29 cellular contexts compared by ENCODE assay signal in the genomic region with DNA sequence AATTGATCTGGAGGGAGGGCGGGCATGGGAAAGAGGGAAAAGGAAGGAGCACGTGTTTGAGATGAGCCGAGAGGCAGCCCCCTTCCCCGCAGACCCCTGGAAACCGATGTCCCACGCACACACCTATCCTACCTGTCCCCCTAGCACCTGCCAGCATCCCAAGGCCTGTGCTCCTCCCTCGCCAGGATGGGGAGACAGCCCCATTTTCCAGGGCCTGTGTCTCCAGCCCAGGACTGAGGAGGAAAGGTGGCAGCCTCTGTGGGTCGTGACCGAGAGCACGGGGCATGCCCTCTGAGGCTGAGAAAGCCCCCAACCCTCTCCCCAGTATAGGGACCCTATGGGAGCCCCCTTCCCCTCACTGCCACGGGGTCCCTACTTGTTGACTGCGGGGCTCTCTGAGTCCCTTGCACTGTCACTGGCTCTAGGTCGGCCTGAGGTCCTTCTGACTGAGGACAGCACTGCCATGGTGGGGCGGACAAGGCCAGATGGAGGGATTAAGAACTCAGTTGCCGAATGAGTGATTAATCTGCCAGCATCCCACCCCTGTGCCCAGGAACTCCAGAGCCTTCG. TPM values are rescaled to one million over a fixed set of nuclear protein-coding genes. Genes with fewer than 3 reads are reported as not detected.
DNase-seq lines count a peak whose midpoint lies in the region; ATAC-seq, FAIRE-seq and TF ChIP-seq lines count a peak whose summit lies in the region.
"Had no signal": no experiment of that assay in that cellular context is flagged by ENCODE, and none has a peak within 500 bp of the region (broad histone marks: within the 10 kb centered on the region; RNA-seq: fewer than 3 reads in every experiment).

No MANE protein-coding gene starts in this region.

- H3K4me3 ChIP-seq in K562 = no peak overlapping the region
- no peak overlapping the region for H3K4me3 ChIP-seq in osteoblast (ENCODE audit: insufficient read depth, low read length)
- H3K4me3 ChIP-seq in upper lobe of right lung = no peak overlapping the region
- H3K4me3 ChIP-seq: HAP-1, MG63, PC-9, SK-N-MC had no signal

- intact Hi-C loops in cardiac septum (cut with DNase I) = no loop called here
- intact Hi-C loops in Right ventricle myocardium inferior (cut with DNase I) = no loop called here
- intact Hi-C loops in K562 (cut with micrococcal nuclease) = no loop called here
- intact Hi-C loops in upper lobe of right lung (cut with DNase I) = no loop called here

- no peak for TF ChIP-seq EP300 in K562 (IDR thresholded peaks at IDR 0.05; ENCODE audit: low read length)

- no peaks in the 10 kb centered on the region for H3K9me1 ChIP-seq in K562 (ENCODE audit: control insufficient read depth, insufficient read depth, low read length)

- CTCF ChIA-PET in K562 (lab: Yijun Ruan, JAX; ENCODE audit: low intra/inter-chr PET ratio) = no interaction called here

- FAIRE-seq in K562 (lab: Jason Lieb, UNC) = no peak
- FAIRE-seq: GM18507 had no signal

- H3K9me3 ChIP-seq in K562 (replicated peaks; ENCODE audit: control insufficient read depth, insufficient read depth, low read depth, low read length) = no peaks in the 10 kb centered on the region
- H3K9me3 ChIP-seq in osteoblast (ENCODE audit: low read depth, low read length) = no peaks in the 10 kb centered on the region
- no peaks in the 10 kb centered on the region for H3K9me3 ChIP-seq in upper lobe of right lung
- H3K9me3 ChIP-seq: HAP-1, MG63 had no signal

- peaks cover 2 to 45% of the 10 kb centered on the region in 2 experiments; a peak in 3 of 5 replicates for H3K27me3 ChIP-seq in K562 (ENCODE audit: control insufficient read depth in 2 of 2, insufficient read depth in 2 of 2, low read length in 2 of 2)
- H3K27me3 ChIP-seq in osteoblast (ENCODE audit: insufficient read depth, low read length) = peaks cover 3% of the 10 kb centered on the region
- H3K27me3 ChIP-seq in upper lobe of right lung = no peaks in the 10 kb centered on the region
- H3K27me3 ChIP-seq: MG63 had no signal

- H3K36me3 ChIP-seq in K562 (ENCODE audit: control insufficient read depth, insufficient read depth, low read length) = no peaks in the 10 kb centered on the region
- H3K36me3 ChIP-seq in osteoblast (ENCODE audit: insufficient read depth, low read length) = no peaks in the 10 kb centered on the region
- H3K36me3 ChIP-seq in upper lobe of right lung = no peaks in the 10 kb centered on the region
- H3K36me3 ChIP-seq: HAP-1, MG63 had no signal

- no peak overlapping the region for H2AFZ ChIP-seq in K562 (ENCODE audit: low read depth, low read length)
- no peak overlapping the region for H2AFZ ChIP-seq in osteoblast (ENCODE audit: low read length)
- H2AFZ ChIP-seq: PC-9 had no signal

- no peaks in the 10 kb centered on the region for H3K79me2 ChIP-seq in K562 (ENCODE audit: control insufficient read depth, insufficient read depth, low read length)
- no peaks in the 10 kb centered on the region for H3K79me2 ChIP-seq in osteoblast (ENCODE audit: insufficient read depth, low read length)

- 3% methylated on average over 7 of the region's 16 CpGs for WGBS in K562 (ENCODE audit: insufficient coverage, low coverage, missing lambda C conversion rate)

- H3K4me1 ChIP-seq in K562 (replicated peaks in 1 of 2; ENCODE audit: control insufficient read depth in 2 of 2, insufficient read depth in 2 of 2, low read length in 2 of 2) (peaks cover 0 to 3% of the 10 kb centered on the region in 2 experiments; a peak in 1 of 5 replicates), osteoblast (ENCODE audit: insufficient read depth, low read length) (no peaks in the 10 kb centered on the region), upper lobe of right lung (no peaks in the 10 kb centered on the region)
- H3K4me1 ChIP-seq: HAP-1 had no signal

- H3K4me2 ChIP-seq in K562 (ENCODE audit: insufficient read depth, low read length) = no peak overlapping the region
- no peak overlapping the region for H3K4me2 ChIP-seq in osteoblast (ENCODE audit: insufficient read depth, low read length)
- H3K4me2 ChIP-seq: PC-9 had no signal

- BruUV-seq in K562 (replicated peaks; lab: Mats Ljungman, UMichigan) = no TSS peak

- no peak for TF ChIP-seq CTCF in K562 (IDR thresholded peaks at IDR 0.05 in 2 of 3, conservative IDR thresholded peaks at IDR 0.05 in 1 of 3; ENCODE audit: insufficient read depth in 2 of 3, low read depth in 1 of 3, low read length in 3 of 3)
- TF ChIP-seq CTCF in osteoblast (IDR thresholded peaks at IDR 0.05; ENCODE audit: extremely low read depth, low read depth, low read length) = no peak
- TF ChIP-seq CTCF in upper lobe of right lung (IDR thresholded peaks at IDR 0.05) = no peak

- no peak for TF ChIP-seq RAD21 in K562 (CRISPR knock-in tag; conservative IDR thresholded peaks at IDR 0.05 in 1 of 2, IDR thresholded peaks at IDR 0.05 in 1 of 2)

- peak; percentile 54 for DNase-seq in cardiac septum (ENCODE audit: low spot score)
- DNase-seq in Right ventricle myocardium inferior (ENCODE audit: missing footprints) = no peak
- DNase-seq in K562 (ENCODE audit: extremely low read depth in 1 of 4, low spot score in 3 of 4) = no peak
- peak; percentile 64 for DNase-seq in osteoblast (ENCODE audit: insufficient read length, low spot score, missing footprints)
- peak; percentile 40 for DNase-seq in upper lobe of right lung
- no peak for DNase-seq in AG08396 (ENCODE audit: low spot score)
- no peak for DNase-seq in dermis blood vessel endothelial cell
- DNase-seq: CD4-positive, alpha-beta memory T cell; COR-L47; DMS53; GOT3; HFFc6; KG1; MG63; NCI-H1105 treated with DMSO at 0.1 percent for 48 hours; NCI-H146; NCI-H1930; NCI-H526; PC-9; RPMI8226; SHP77 treated with DMSO at 0.1 percent for 48 hours had no signal

- in situ Hi-C loops in K562 (cut with MboI) = no loop called here

- H3K9ac ChIP-seq in K562 (ENCODE audit: insufficient read depth in 1 of 2, low read depth in 2 of 2, low read length in 2 of 2) = no peak overlapping the region

- TF ChIP-seq POLR2A in K562 (conservative IDR thresholded peaks at IDR 0.05) = no peak

- POLR2A ChIA-PET in K562 (lab: Yijun Ruan, JAX) = interaction anchor here (1.1 kb wide), 1 partner anchor 20 kb away, joined by 3 read pairs; no protein-coding TSS in a partner anchor

- H3K27ac ChIP-seq in K562 (ENCODE audit: extremely low read depth, low read depth, low read length) = no peak overlapping the region
- H3K27ac ChIP-seq in osteoblast (ENCODE audit: low read depth, low read length) = no peak overlapping the region
- no peak overlapping the region for H3K27ac ChIP-seq in upper lobe of right lung
- H3K27ac ChIP-seq: PC-9, SK-N-MC had no signal

- H4K20me1 ChIP-seq in K562 (replicated peaks; ENCODE audit: control insufficient read depth, insufficient read depth, low read length) = peaks cover 4% of the 10 kb centered on the region; the same call in 1 of the 2 replicates
- H4K20me1 ChIP-seq in osteoblast (ENCODE audit: insufficient read depth, low read length) = no peaks in the 10 kb centered on the region

- ATAC-seq in Right ventricle myocardium inferior (no peak), K562 (peak; percentile 13; the same call in 1 of the 3 replicates), upper lobe of right lung (no peak), GM21381 (IDR thresholded peaks at IDR 0.05; ENCODE audit: unreplicated experiment) (no peak)

TF ChIP-seq in K562, 482 proteins besides CTCF, POLR2A, EP300 and RAD21 (continues in another document):
- TF ChIP-seq GABPB2 (CRISPR knock-in tag; conservative IDR thresholded peaks at IDR 0.05) (no peak), MBD2 (IDR thresholded peaks at IDR 0.05; ENCODE audit: borderline replicate concordance, low read depth) (no peak)
- TF ChIP-seq, protein P1, sequence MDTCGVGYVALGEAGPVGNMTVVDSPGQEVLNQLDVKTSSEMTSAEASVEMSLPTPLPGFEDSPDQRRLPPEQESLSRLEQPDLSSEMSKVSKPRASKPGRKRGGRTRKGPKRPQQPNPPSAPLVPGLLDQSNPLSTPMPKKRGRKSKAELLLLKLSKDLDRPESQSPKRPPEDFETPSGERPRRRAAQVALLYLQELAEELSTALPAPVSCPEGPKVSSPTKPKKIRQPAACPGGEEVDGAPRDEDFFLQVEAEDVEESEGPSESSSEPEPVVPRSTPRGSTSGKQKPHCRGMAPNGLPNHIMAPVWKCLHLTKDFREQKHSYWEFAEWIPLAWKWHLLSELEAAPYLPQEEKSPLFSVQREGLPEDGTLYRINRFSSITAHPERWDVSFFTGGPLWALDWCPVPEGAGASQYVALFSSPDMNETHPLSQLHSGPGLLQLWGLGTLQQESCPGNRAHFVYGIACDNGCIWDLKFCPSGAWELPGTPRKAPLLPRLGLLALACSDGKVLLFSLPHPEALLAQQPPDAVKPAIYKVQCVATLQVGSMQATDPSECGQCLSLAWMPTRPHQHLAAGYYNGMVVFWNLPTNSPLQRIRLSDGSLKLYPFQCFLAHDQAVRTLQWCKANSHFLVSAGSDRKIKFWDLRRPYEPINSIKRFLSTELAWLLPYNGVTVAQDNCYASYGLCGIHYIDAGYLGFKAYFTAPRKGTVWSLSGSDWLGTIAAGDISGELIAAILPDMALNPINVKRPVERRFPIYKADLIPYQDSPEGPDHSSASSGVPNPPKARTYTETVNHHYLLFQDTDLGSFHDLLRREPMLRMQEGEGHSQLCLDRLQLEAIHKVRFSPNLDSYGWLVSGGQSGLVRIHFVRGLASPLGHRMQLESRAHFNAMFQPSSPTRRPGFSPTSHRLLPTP (IDR thresholded peaks at IDR 0.05; ENCODE audit: borderline replicate concordance, extremely low read depth, insufficient read length) = no peak

RNA-seq across cellular contexts. Expression of a gene that starts 26.2 kb away (rescaled TPM):
- total RNA-seq in cardiac septum = 0.57 TPM
- total RNA-seq in Right ventricle myocardium inferior = 0.35 TPM
- not detected in 2 replicates for total RNA-seq in K562 (2011; cell fraction: chromatin; rRNA removed; ENCODE audit: low replicate concordance)
- total RNA-seq in K562 (2011; cell fraction: nucleolus; rRNA removed) = not detected in 2 replicates
- not detected in 2 replicates for total RNA-seq in K562 (2011; cell fraction: nucleoplasm; rRNA removed)
- not detected in 2 replicates for total RNA-seq in K562 (2014; rRNA removed)
- not detected in 2 replicates for total RNA-seq in K562 (2014; rRNA removed; fragmentation: Illumina TruSeq; extraction: Trizol)
- not detected in 2 replicates for total RNA-seq in K562 (2015; rRNA removed; fragmentation: Illumina TruSeq; extraction: Trizol)
- total RNA-seq in K562 (2021) = not detected in 2 replicates
- polyA plus RNA-seq in K562 (2011; rRNA removed) = not detected in 2 replicates
- not detected in 2 replicates for polyA plus RNA-seq in K562 (2011; cell fraction: cytosol; rRNA removed)
- not detected in 2 replicates for polyA plus RNA-seq in K562 (2011; cell fraction: nucleus; rRNA removed)
- polyA plus RNA-seq in K562 (2012) = not detected in 2 replicates
- polyA plus RNA-seq in K562 (2014; fragmentation: Illumina TruSeq; extraction: Trizol) = not detected in 2 replicates
- polyA plus RNA-seq in K562 (2014; fragmentation: Nextera tagmentation; extraction: Ambion mirVana) = not detected
- not detected in 2 replicates for polyA plus RNA-seq in K562 (2014; rRNA removed)
- not detected in 2 replicates for polyA minus RNA-seq in K562 (2011; rRNA and poly(A)+ RNA removed)
- polyA minus RNA-seq in K562 (2011; cell fraction: cytosol; rRNA and poly(A)+ RNA removed) = not detected in 2 replicates
- polyA minus RNA-seq in K562 (2011; cell fraction: nucleus; rRNA and poly(A)+ RNA removed) = not detected in 2 replicates
- total RNA-seq in osteoblast = not detected in 2 replicates
- not detected for total RNA-seq in upper lobe of right lung
- not detected in 2 replicates for total RNA-seq in dermis blood vessel endothelial cell
- total RNA-seq: A673; CD4-positive, alpha-beta memory T cell; Daoy; G401; HFFc6; PC-9 had no signal
- polyA plus RNA-seq: BJ; CD4-positive, alpha-beta memory T cell had no signal

Comparison
In these comparisons a context has a peak if more than half of its experiments do, and no peak if none do; other contexts are left out.
1. DNase-seq: peak in cardiac septum (single experiment), osteoblast (single experiment) and upper lobe of right lung (single experiment); none in Right ventricle myocardium inferior (single experiment), K562 (0 of 4), AG08396 (single experiment) and dermis blood vessel endothelial cell (single experiment).